In genomic region chr10:28331821-28332220, GRCh38 we compare ENCODE assay signal across 11 cellular contexts. TPM values are rescaled to one million over a fixed set of nuclear protein-coding genes. Genes with fewer than 3 reads are reported as not detected.
DNase-seq lines count a peak whose midpoint lies in the region; ATAC-seq and TF ChIP-seq lines count a peak whose summit lies in the region.
"Had no signal": no experiment of that assay in that cellular context is flagged by ENCODE, and none has a peak within 500 bp of the region (broad histone marks: within the 10 kb centered on the region; RNA-seq: fewer than 3 reads in every experiment).

No MANE protein-coding gene starts in this region.

- H3K9me3 ChIP-seq in BLaER1 (no peaks in the 10 kb centered on the region), mesenchymal stem cell (ENCODE audit: control insufficient read depth, low read length) (no peaks in the 10 kb centered on the region)

- no peak for ATAC-seq in HG02571 (IDR thresholded peaks at IDR 0.05; ENCODE audit: unreplicated experiment)
- ATAC-seq in HG02885 (IDR thresholded peaks at IDR 0.05; ENCODE audit: poor library complexity, unreplicated experiment), result no peak

- no peak overlapping the region for H2AK5ac ChIP-seq in mesenchymal stem cell (ENCODE audit: low read length, severe bottlenecking)

- H2AFZ ChIP-seq in mesenchymal stem cell (ENCODE audit: low read depth, low read length), result no peak overlapping the region
- H2AFZ ChIP-seq: parathyroid adenoma had no signal

- H2BK5ac ChIP-seq in mesenchymal stem cell (ENCODE audit: low read depth, low read length, poor library complexity, severe bottlenecking), result no peak overlapping the region

- no peak overlapping the region for H3K14ac ChIP-seq in mesenchymal stem cell (ENCODE audit: low read length in 2 of 2)

- H3K27me3 ChIP-seq in BLaER1, result no peaks in the 10 kb centered on the region
- peaks cover 0 to 5% of the 10 kb centered on the region in 2 experiments for H3K27me3 ChIP-seq in mesenchymal stem cell (ENCODE audit: control insufficient read depth in 1 of 2, insufficient read depth in 1 of 2, low read length in 2 of 2)

- TF ChIP-seq CTCF in astrocyte of the spinal cord (IDR thresholded peaks at IDR 0.05; ENCODE audit: low read depth, low read length), result no peak

- H2BK15ac ChIP-seq in mesenchymal stem cell (ENCODE audit: low read depth, poor library complexity, severe bottlenecking), result no peak overlapping the region

- no peaks in the 10 kb centered on the region for H3K36me3 ChIP-seq in BLaER1
- H3K36me3 ChIP-seq in mesenchymal stem cell (ENCODE audit: control insufficient read depth in 1 of 2, insufficient read depth in 2 of 2, low read depth in 1 of 2, low read length in 2 of 2), result no peaks in the 10 kb centered on the region

- H3K9ac ChIP-seq in BLaER1 (no peak overlapping the region), mesenchymal stem cell (ENCODE audit: low read length) (no peak overlapping the region)
- H3K9ac ChIP-seq: parathyroid adenoma had no signal

- DNase-seq in HCEC 1CT, result peak; percentile 92
- peak; percentile 95 for DNase-seq in astrocyte of the spinal cord (ENCODE audit: low read depth, low spot score)
- DNase-seq in mesenchymal stem cell, result peak; percentile 78
- no peak for DNase-seq in inferior parietal cortex (ENCODE audit: extremely low spot score)
- DNase-seq in T1000 (lab: John Stamatoyannopoulos, UW), result no peak
- DNase-seq: GF-D8, hypothalamus had no signal

- peaks cover 78% of the 10 kb centered on the region for H3K4me1 ChIP-seq in BLaER1
- peaks cover 8% of the 10 kb centered on the region for H3K4me1 ChIP-seq in mesenchymal stem cell (ENCODE audit: control insufficient read depth, insufficient read depth, low read depth, low read length)
- H3K4me1 ChIP-seq: parathyroid adenoma had no signal

- H3K79me1 ChIP-seq in mesenchymal stem cell (replicated peaks; ENCODE audit: low read length, poor library complexity, severe bottlenecking), result no peaks in the 10 kb centered on the region

- no peaks in the 10 kb centered on the region for H4K20me1 ChIP-seq in BLaER1

- no peak overlapping the region for H3K18ac ChIP-seq in mesenchymal stem cell (ENCODE audit: low read depth in 1 of 2, low read length in 2 of 2)

- in situ Hi-C loops in astrocyte of the spinal cord (cut with HindIII; ENCODE audit: low sequenced_read_pairs), result no loop called here

- no peak overlapping the region for H4K91ac ChIP-seq in mesenchymal stem cell (ENCODE audit: low read length)

- H3K4ac ChIP-seq in mesenchymal stem cell (ENCODE audit: low read depth in 1 of 2, low read length in 2 of 2), result no peak overlapping the region

- H3K27ac ChIP-seq in BLaER1, result no peak overlapping the region
- H3K27ac ChIP-seq in mesenchymal stem cell (ENCODE audit: low read length, poor library complexity, severe bottlenecking), result peak overlapping the region; percentile 82
- H3K27ac ChIP-seq: parathyroid adenoma had no signal

- H2BK12ac ChIP-seq in mesenchymal stem cell (ENCODE audit: low read length in 2 of 2), result no peak overlapping the region

- H3K4me3 ChIP-seq in BLaER1, result no peak overlapping the region
- H3K4me3 ChIP-seq in astrocyte of the spinal cord (ENCODE audit: low read depth, low read length), result no peak overlapping the region
- H3K4me3 ChIP-seq in mesenchymal stem cell (ENCODE audit: insufficient read depth in 1 of 2, low read depth in 1 of 2, low read length in 2 of 2), result no peak overlapping the region

- WGBS in mesenchymal stem cell, result 80% methylated on average over 1 of the region's 3 CpGs

- no peak overlapping the region for H2BK120ac ChIP-seq in mesenchymal stem cell (ENCODE audit: low read depth, low read length)

- H4K8ac ChIP-seq in mesenchymal stem cell (ENCODE audit: low read length), result no peak overlapping the region

- H3K4me2 ChIP-seq in BLaER1 (peak overlapping the region; percentile 75), mesenchymal stem cell (ENCODE audit: low read length, poor library complexity, severe bottlenecking) (no peak overlapping the region)

- H3K23ac ChIP-seq in mesenchymal stem cell (ENCODE audit: low read length in 2 of 2), result no peak overlapping the region

RNA-seq across cellular contexts. Expression of gene MPP7, which starts 29.0 kb away (rescaled TPM):
- 0.10 TPM for polyA plus RNA-seq in mesenchymal stem cell (2013, experiment 1 of 2)
- 0.14 TPM for polyA plus RNA-seq in mesenchymal stem cell (2013, experiment 2 of 2)

Comparison
In these comparisons a context has a peak if more than half of its experiments do, and no peak if none do; other contexts are left out.
1. DNase-seq: peak in HCEC 1CT (single experiment), astrocyte of the spinal cord (single experiment) and mesenchymal stem cell (single experiment); none in inferior parietal cortex (single experiment) and T1000 (single experiment).